26 cellular contexts compared by ENCODE assay signal in genomic region chr21:35705237-35705887, GRCh38.
A peak's percentile ranks its signal among the peaks of the same experiment; 100 is the strongest.
DNase-seq lines count a peak whose midpoint lies in the region; ATAC-seq, FAIRE-seq and TF ChIP-seq lines count a peak whose summit lies in the region.
"Had no signal": no experiment of that assay in that cellular context is flagged by ENCODE, and none has a peak within 500 bp of the region (broad histone marks: within the 10 kb centered on the region; RNA-seq: fewer than 3 reads in every experiment).

No MANE protein-coding gene starts in this region.

- ATAC-seq in K562, result no peak
- ATAC-seq in body of pancreas, result peak; percentile 98
- ATAC-seq in pancreas, result peak; percentile 91 to 96 (median 92)
- ATAC-seq: GM12878 had no signal

- H3K9me3 ChIP-seq in K562 (replicated peaks; ENCODE audit: control insufficient read depth, insufficient read depth, low read depth, low read length) (no peaks in the 10 kb centered on the region), body of pancreas (no peaks in the 10 kb centered on the region), pancreas (no peaks in the 10 kb centered on the region)
- H3K9me3 ChIP-seq: BE2C, BLaER1 had no signal

- no peak overlapping the region for H3K9ac ChIP-seq in K562 (ENCODE audit: insufficient read depth in 1 of 2, low read depth in 2 of 2, low read length in 2 of 2)
- H3K9ac ChIP-seq: BLaER1 had no signal

- H3K4me1 Mint-ChIP-seq in Calu3 (ENCODE audit: low read depth, unreplicated experiment), result no peaks in the 10 kb centered on the region
- H3K4me1 Mint-ChIP-seq: CD14-positive monocyte; CD4-positive, alpha-beta memory T cell; CD4-positive, CD25-positive, alpha-beta regulatory T cell; CD8-positive, alpha-beta memory T cell had no signal

- H2AFZ ChIP-seq in K562 (ENCODE audit: low read depth, low read length), result no peak overlapping the region

- CTCF ChIA-PET in K562 (lab: Yijun Ruan, JAX; ENCODE audit: low intra/inter-chr PET ratio) (no interaction called here), Calu3 (lab: Charles Lee) (no interaction called here)

- H3K27ac ChIP-seq in K562 (ENCODE audit: extremely low read depth, low read depth, low read length) (no peak overlapping the region), body of pancreas (peak overlapping the region; percentile 84 to 90 (median 84)), pancreas (peak overlapping the region; percentile 29 to 81 (median 70))
- H3K27ac ChIP-seq: BLaER1 had no signal

- 0% methylated on average over 2 of the region's 2 CpGs for WGBS in K562 (ENCODE audit: insufficient coverage, low coverage, missing lambda C conversion rate)
- 37 to 42% methylated on average over 2 of the region's 2 CpGs for WGBS in body of pancreas, 2 donors
- whole genome bisulfite sequencing in pancreas, 2 donors, result 38 to 41% methylated on average over 2 of the region's 2 CpGs

- no peak for TF ChIP-seq CTCF in K562 (IDR thresholded peaks at IDR 0.05 in 2 of 3, conservative IDR thresholded peaks at IDR 0.05 in 1 of 3; ENCODE audit: insufficient read depth in 2 of 3, low read depth in 1 of 3, low read length in 3 of 3)
- TF ChIP-seq CTCF in body of pancreas (IDR thresholded peaks at IDR 0.05), result no peak
- no peak for TF ChIP-seq CTCF in pancreas (IDR thresholded peaks at IDR 0.05)
- TF ChIP-seq CTCF in Calu3 (IDR thresholded peaks at IDR 0.05; ENCODE audit: unreplicated experiment), result no peak

- FAIRE-seq in K562 (lab: Jason Lieb, UNC), result no peak
- no peak for FAIRE-seq in pancreas (lab: Jason Lieb, UNC)
- FAIRE-seq: A204.1, D721Med, GM12878, GM12892, GM18507 had no signal

- peaks cover 12 to 15% of the 10 kb centered on the region in 2 experiments for H3K27me3 ChIP-seq in K562 (ENCODE audit: control insufficient read depth in 2 of 2, insufficient read depth in 2 of 2, low read length in 2 of 2)
- no peaks in the 10 kb centered on the region for H3K27me3 ChIP-seq in body of pancreas
- H3K27me3 ChIP-seq in pancreas, result no peaks in the 10 kb centered on the region
- H3K27me3 ChIP-seq: BE2C, BLaER1 had no signal

- no peak for TF ChIP-seq EP300 in K562 (IDR thresholded peaks at IDR 0.05; ENCODE audit: low read length)

- peaks cover 49% of the 10 kb centered on the region for H3K27me3 Mint-ChIP-seq in Calu3 (ENCODE audit: unreplicated experiment)

- no peak for DNase-seq in K562 (ENCODE audit: extremely low read depth in 1 of 4, low spot score in 3 of 4)
- DNase-seq in body of pancreas, result peak; percentile 39 to 78 (median 44)
- peak in 3 of 6 donors; percentile 39 to 66 (median 60) for DNase-seq in pancreas
- no peak for DNase-seq in DMS 273 (lab: John Stamatoyannopoulos, UW; ENCODE audit: unreplicated experiment)
- no peak for DNase-seq in Calu3
- DNase-seq: 8988T; ACHN; BE2C; C1 segment of cervical spinal cord; CD4-positive, alpha-beta memory T cell; CD4-positive, CD25-positive, alpha-beta regulatory T cell; CD8-positive, alpha-beta memory T cell; COR-L47; DMS 273 treated with DMSO at 0.1 percent for 48 hours; DMS153; DMS79; DND-41; EL; GDM1 had no signal

- no peak overlapping the region for H3K27ac Mint-ChIP-seq in Calu3 (ENCODE audit: unreplicated experiment)
- H3K27ac Mint-ChIP-seq: CD14-positive monocyte; CD4-positive, alpha-beta memory T cell; CD4-positive, CD25-positive, alpha-beta regulatory T cell; CD8-positive, alpha-beta memory T cell had no signal

- H3K36me3 ChIP-seq in K562 (ENCODE audit: control insufficient read depth, insufficient read depth, low read length) (no peaks in the 10 kb centered on the region), body of pancreas (replicated peaks in 1 of 2; ENCODE audit: insufficient read depth in 1 of 2, low read depth in 2 of 2) (no peaks in the 10 kb centered on the region), pancreas (no peaks in the 10 kb centered on the region)
- H3K36me3 ChIP-seq: BE2C, BLaER1 had no signal

- BruUV-seq in K562 (replicated peaks; lab: Mats Ljungman, UMichigan) (no TSS peak), Calu3 (replicated peaks; lab: Mats Ljungman, UMichigan) (no TSS peak)

- intact Hi-C loops in K562 (cut with micrococcal nuclease), result no loop called here
- intact Hi-C loops in body of pancreas (cut with DNase I), result no loop called here
- intact Hi-C loops in pancreas (cut with DNase I), result no loop called here
- intact Hi-C loops in Calu3 (cut with micrococcal nuclease; ENCODE audit: unreplicated experiment), result no loop called here

- 0 out of 2 replicates have a peak, but pooled peaks cover 3% of the 10 kb centered on the region for H4K20me1 ChIP-seq in K562 (replicated peaks; ENCODE audit: control insufficient read depth, insufficient read depth, low read length)
- H4K20me1 ChIP-seq: BLaER1 had no signal

- H3K4me3 ChIP-seq in K562, result no peak overlapping the region
- no peak overlapping the region for H3K4me3 ChIP-seq in body of pancreas
- no peak overlapping the region for H3K4me3 ChIP-seq in pancreas
- H3K4me3 ChIP-seq: BLaER1, GM12878 had no signal

- TF ChIP-seq POLR2A in K562 (conservative IDR thresholded peaks at IDR 0.05), result no peak
- TF ChIP-seq POLR2A in body of pancreas (IDR thresholded peaks at IDR 0.05), result no peak

- peaks cover 3% of the 10 kb centered on the region for H3K9me1 ChIP-seq in K562 (ENCODE audit: control insufficient read depth, insufficient read depth, low read length)

- H3K79me2 ChIP-seq in K562 (ENCODE audit: control insufficient read depth, insufficient read depth, low read length), result no peaks in the 10 kb centered on the region

- no peak overlapping the region for H3K4me2 ChIP-seq in K562 (ENCODE audit: insufficient read depth, low read length)
- H3K4me2 ChIP-seq: BLaER1 had no signal

- no peak for TF ChIP-seq RAD21 in K562 (CRISPR knock-in tag; conservative IDR thresholded peaks at IDR 0.05 in 1 of 2, IDR thresholded peaks at IDR 0.05 in 1 of 2)

- POLR2A ChIA-PET in K562 (lab: Yijun Ruan, JAX), result no interaction called here

- H3K4me3 Mint-ChIP-seq in Calu3 (ENCODE audit: low read depth, unreplicated experiment), result no peak overlapping the region
- H3K4me3 Mint-ChIP-seq: CD4-positive, alpha-beta memory T cell; CD4-positive, CD25-positive, alpha-beta regulatory T cell; CD8-positive, alpha-beta memory T cell had no signal

- no peaks in the 10 kb centered on the region for H3K4me1 ChIP-seq in K562 (replicated peaks in 1 of 2; ENCODE audit: control insufficient read depth in 2 of 2, insufficient read depth in 2 of 2, low read length in 2 of 2)
- peaks cover 37% of the 10 kb centered on the region for H3K4me1 ChIP-seq in body of pancreas
- H3K4me1 ChIP-seq in pancreas, result peaks cover 5 to 17% (median 9%) of the 10 kb centered on the region in 3 donors
- H3K4me1 ChIP-seq: BE2C, BLaER1 had no signal

- H3K36me3 Mint-ChIP-seq in Calu3 (ENCODE audit: insufficient read depth, unreplicated experiment), result no peaks in the 10 kb centered on the region
- H3K36me3 Mint-ChIP-seq: CD14-positive monocyte; CD4-positive, alpha-beta memory T cell; CD4-positive, CD25-positive, alpha-beta regulatory T cell; CD8-positive, alpha-beta memory T cell had no signal

- in situ Hi-C loops in K562 (cut with MboI), result no loop called here

- no peaks in the 10 kb centered on the region for H3K9me3 Mint-ChIP-seq in Calu3 (ENCODE audit: low read depth, unreplicated experiment)
- H3K9me3 Mint-ChIP-seq: CD4-positive, alpha-beta memory T cell; CD4-positive, CD25-positive, alpha-beta regulatory T cell; CD8-positive, alpha-beta memory T cell had no signal

TF ChIP-seq in K562, 482 proteins besides CTCF, POLR2A, EP300 and RAD21:
- no peak for TF ChIP-seq RBBP5 (IDR thresholded peaks at IDR 0.05; ENCODE audit: borderline replicate concordance, insufficient read depth, low read length, poor library complexity, severe bottlenecking)
- TF ChIP-seq ZNF512 (tag; IDR thresholded peaks at IDR 0.05), result peak; percentile 4; the same call in 1 of the 2 replicates

Comparison
In these comparisons a context has a peak if more than half of its experiments do, and no peak if none do; other contexts are left out.
1. DNase-seq: peak in body of pancreas (4 of 4); none in K562 (0 of 4), DMS 273 (single experiment) and Calu3 (single experiment).